28 cellular contexts compared by ENCODE assay signal in genomic region chr16:56832768-56833167, GRCh38. TPM values are rescaled to one million over a fixed set of nuclear protein-coding genes. Genes with fewer than 3 reads are reported as not detected.
DNase-seq lines count a peak whose midpoint lies in the region; ATAC-seq, FAIRE-seq and TF ChIP-seq lines count a peak whose summit lies in the region.
"Had no signal": no experiment of that assay in that cellular context is flagged by ENCODE, and none has a peak within 500 bp of the region (broad histone marks: within the 10 kb centered on the region; RNA-seq: fewer than 3 reads in every experiment).

No MANE protein-coding gene starts in this region.

- POLR2A ChIA-PET in activated CD4-positive, alpha-beta T cell treated with anti-CD3 and anti-CD28 coated beads for 36 hours (lab: Charles Lee) = no interaction called here

- peak overlapping the region; percentile 67 for H3K27ac Mint-ChIP-seq in activated CD4-positive, alpha-beta T cell treated with anti-CD3 and anti-CD28 coated beads for 36 hours
- H3K27ac Mint-ChIP-seq in activated naive CD4-positive, alpha-beta T cell treated with anti-CD3 and anti-CD28 coated beads, Interleukin-2, amount 50 U/mL, for 72 hours = peak overlapping the region; percentile 43 to 89
- H3K27ac Mint-ChIP-seq in neural progenitor cell = no peak overlapping the region
- H3K27ac Mint-ChIP-seq: CD8-positive, alpha-beta T cell; HFFc6 had no signal

- CTCF ChIA-PET in activated CD4-positive, alpha-beta T cell treated with anti-CD3 and anti-CD28 coated beads for 36 hours (lab: Charles Lee) = interaction anchor here (0.5 to 1.2 kb wide), 3 partner anchors 9 to 21 kb away, joined by 3 to 5 read pairs (median 4); no protein-coding TSS in a partner anchor

- peaks cover 42% of the 10 kb centered on the region for H3K36me3 Mint-ChIP-seq in activated CD4-positive, alpha-beta T cell treated with anti-CD3 and anti-CD28 coated beads for 36 hours (ENCODE audit: low read depth)
- H3K36me3 Mint-ChIP-seq in activated naive CD4-positive, alpha-beta T cell treated with anti-CD3 and anti-CD28 coated beads, Interleukin-2, amount 50 U/mL, for 72 hours = peaks cover 10 to 16% of the 10 kb centered on the region in 2 donors
- H3K36me3 Mint-ChIP-seq in neural progenitor cell = peaks cover 25% of the 10 kb centered on the region

- H3K9me3 Mint-ChIP-seq in activated CD4-positive, alpha-beta T cell treated with anti-CD3 and anti-CD28 coated beads for 36 hours (ENCODE audit: low read depth) = no peaks in the 10 kb centered on the region
- no peaks in the 10 kb centered on the region for H3K9me3 Mint-ChIP-seq in activated naive CD4-positive, alpha-beta T cell treated with anti-CD3 and anti-CD28 coated beads, Interleukin-2, amount 50 U/mL, for 72 hours
- no peaks in the 10 kb centered on the region for H3K9me3 Mint-ChIP-seq in neural progenitor cell
- H3K9me3 Mint-ChIP-seq: CD8-positive, alpha-beta T cell; H9; HFFc6 had no signal

- no peaks in the 10 kb centered on the region for H3F3A ChIP-seq in neural progenitor cell (ENCODE audit: low read depth)

- no peak for DNase-seq in activated CD4-positive, alpha-beta T cell treated with anti-CD3 and anti-CD28 coated beads for 36 hours
- no peak for DNase-seq in activated CD4-positive, alpha-beta T cell treated with anti-CD3 and anti-CD28 coated beads for 1 hour
- no peak for DNase-seq in activated naive CD4-positive, alpha-beta T cell treated with anti-CD3 and anti-CD28 coated beads, Interleukin-2, amount 50 U/mL, for 72 hours (ENCODE audit: low spot score in 2 of 2)
- no peak for DNase-seq in activated naive CD4-positive, alpha-beta T cell treated with Interleukin-2 at 50 U/mL for 16 hours
- no peak for DNase-seq in neural progenitor cell (ENCODE audit: low spot score)
- DNase-seq in prostate gland (ENCODE audit: low spot score) = no peak
- DNase-seq in HTR-8/SVneo (ENCODE audit: insufficient read length, low spot score) = no peak
- DNase-seq: ACHN; C1 segment of cervical spinal cord; Calu3; CD8-positive, alpha-beta T cell; DMS153; GM23248; H9; HFFc6; Karpas-422; NCI-H1105 treated with DMSO at 0.1 percent for 48 hours; NCI-H2029 treated with DMSO at 0.1 percent for 48 hours; NCI-H345; NCI-H526 treated with DMSO at 0.1 percent for 48 hours; OCI-M1; Right ventricle myocardium superior had no signal

- H3K4me3 ChIP-seq in neural progenitor cell (no peak overlapping the region), prostate gland (no peak overlapping the region)
- H3K4me3 ChIP-seq: GM23248 had no signal

- H3K79me2 ChIP-seq in neural progenitor cell (ENCODE audit: low read depth) = no peaks in the 10 kb centered on the region

- H3K36me3 ChIP-seq in neural progenitor cell (no peaks in the 10 kb centered on the region), prostate gland (no peaks in the 10 kb centered on the region)

- H3K4me1 ChIP-seq in neural progenitor cell = no peaks in the 10 kb centered on the region
- no peaks in the 10 kb centered on the region for H3K4me1 ChIP-seq in prostate gland (replicated peaks)

- H3K9me3 ChIP-seq in neural progenitor cell (ENCODE audit: low read depth) (no peaks in the 10 kb centered on the region), prostate gland (no peaks in the 10 kb centered on the region)

- peaks cover 9% of the 10 kb centered on the region for H3K4me1 Mint-ChIP-seq in activated CD4-positive, alpha-beta T cell treated with anti-CD3 and anti-CD28 coated beads for 36 hours
- no peaks in the 10 kb centered on the region for H3K4me1 Mint-ChIP-seq in neural progenitor cell
- H3K4me1 Mint-ChIP-seq: H9 had no signal

- H3K4me2 ChIP-seq in neural progenitor cell = no peak overlapping the region

- TF ChIP-seq POLR2A in prostate gland (IDR thresholded peaks at IDR 0.05) = no peak

- peak overlapping the region; percentile 42 for H3K9ac ChIP-seq in neural progenitor cell
- H3K9ac ChIP-seq: GM23248 had no signal

- no peaks in the 10 kb centered on the region for H3K27me3 Mint-ChIP-seq in activated CD4-positive, alpha-beta T cell treated with anti-CD3 and anti-CD28 coated beads for 36 hours
- no peaks in the 10 kb centered on the region for H3K27me3 Mint-ChIP-seq in neural progenitor cell (ENCODE audit: insufficient read depth, low read depth)

- peak; percentile 64 for ATAC-seq in activated CD4-positive, alpha-beta T cell treated with anti-CD3 and anti-CD28 coated beads for 36 hours
- peak; percentile 41 to 96 for ATAC-seq in activated naive CD4-positive, alpha-beta T cell treated with anti-CD3 and anti-CD28 coated beads, Interleukin-2, amount 50 U/mL, for 72 hours
- ATAC-seq in GM21825 (IDR thresholded peaks at IDR 0.05; ENCODE audit: unreplicated experiment) = no peak
- ATAC-seq: CD8-positive, alpha-beta T cell had no signal

- no peak for FAIRE-seq in HTR-8/SVneo (lab: Jason Lieb, UNC)
- FAIRE-seq: GM12891, RCC 7860 had no signal

- H3K4me3 Mint-ChIP-seq in activated CD4-positive, alpha-beta T cell treated with anti-CD3 and anti-CD28 coated beads for 36 hours = no peak overlapping the region
- no peak overlapping the region for H3K4me3 Mint-ChIP-seq in neural progenitor cell
- H3K4me3 Mint-ChIP-seq: CD8-positive, alpha-beta T cell; H9; HFFc6 had no signal

- H3K27me3 ChIP-seq in neural progenitor cell = no peaks in the 10 kb centered on the region
- no peaks in the 10 kb centered on the region for H3K27me3 ChIP-seq in prostate gland (replicated peaks; ENCODE audit: insufficient read depth)

- no peak overlapping the region for H2AFZ ChIP-seq in neural progenitor cell (replicated peaks)
- H2AFZ ChIP-seq: GM23248 had no signal

- no peak overlapping the region for H3K27ac ChIP-seq in neural progenitor cell
- H3K27ac ChIP-seq in prostate gland = no peak overlapping the region
- H3K27ac ChIP-seq: 22Rv1, GM23248 had no signal

- TF ChIP-seq CTCF in neural progenitor cell (IDR thresholded peaks at IDR 0.05) (no peak), prostate gland (IDR thresholded peaks at IDR 0.05) (no peak)

- no peaks in the 10 kb centered on the region for H4K20me1 ChIP-seq in neural progenitor cell (ENCODE audit: low read depth)

- intact Hi-C loops in activated CD4-positive, alpha-beta T cell treated with anti-CD3 and anti-CD28 coated beads for 36 hours (cut with DNase I, micrococcal nuclease) = no loop called here
- intact Hi-C loops in prostate gland (cut with DNase I) = no loop called here

RNA-seq across cellular contexts. Expression of gene SLC12A3, which starts 32.2 kb away (rescaled TPM):
- total RNA-seq in activated CD4-positive, alpha-beta T cell treated with anti-CD3 and anti-CD28 coated beads for 36 hours = not detected
- not detected for total RNA-seq in activated naive CD4-positive, alpha-beta T cell treated with anti-CD3 and anti-CD28 coated beads, Interleukin-2, amount 50 U/mL, for 72 hours
- not detected in 2 replicates for total RNA-seq in neural progenitor cell (ENCODE audit: low replicate concordance)
- total RNA-seq in prostate gland = under 1 TPM in 1 of 2 donors, not detected in 1; 0.23 TPM
- total RNA-seq: Calu3; CD8-positive, alpha-beta T cell; G401; GM23248; H9; HFFc6; M059J; Right ventricle myocardium superior had no signal
